2 cellular contexts compared by ENCODE assay signal in the genomic region with DNA sequence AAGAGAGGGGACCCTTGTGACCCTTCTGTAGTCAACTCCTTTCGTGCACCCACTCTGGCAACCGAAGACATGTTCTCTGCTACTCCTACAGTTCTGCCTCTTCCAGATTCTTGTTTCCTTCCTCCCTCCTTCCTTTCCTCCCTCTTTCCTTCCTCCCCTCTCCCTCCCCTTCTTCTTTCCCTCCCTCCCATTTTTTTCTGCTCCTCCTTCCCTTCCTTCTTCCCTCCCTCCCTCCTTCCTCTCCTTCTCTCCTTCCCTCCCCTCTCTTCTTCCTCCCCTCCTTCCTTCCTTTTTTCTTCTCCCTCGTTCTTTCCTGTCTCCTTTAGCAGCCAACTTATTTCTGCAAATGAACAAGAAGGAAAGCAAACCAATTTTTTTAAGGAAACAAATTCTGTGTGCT.
TF ChIP-seq lines count a peak whose summit lies in the region.

No MANE protein-coding gene starts in this region.

TF ChIP-seq in GM23338, 12 proteins besides CTCF, POLR2A, EP300 and RAD21:
- TF ChIP-seq, protein P1, sequence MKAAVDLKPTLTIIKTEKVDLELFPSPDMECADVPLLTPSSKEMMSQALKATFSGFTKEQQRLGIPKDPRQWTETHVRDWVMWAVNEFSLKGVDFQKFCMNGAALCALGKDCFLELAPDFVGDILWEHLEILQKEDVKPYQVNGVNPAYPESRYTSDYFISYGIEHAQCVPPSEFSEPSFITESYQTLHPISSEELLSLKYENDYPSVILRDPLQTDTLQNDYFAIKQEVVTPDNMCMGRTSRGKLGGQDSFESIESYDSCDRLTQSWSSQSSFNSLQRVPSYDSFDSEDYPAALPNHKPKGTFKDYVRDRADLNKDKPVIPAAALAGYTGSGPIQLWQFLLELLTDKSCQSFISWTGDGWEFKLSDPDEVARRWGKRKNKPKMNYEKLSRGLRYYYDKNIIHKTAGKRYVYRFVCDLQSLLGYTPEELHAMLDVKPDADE (IDR thresholded peaks at IDR 0.05), result no peak

TF ChIP-seq in H1, 55 proteins besides CTCF, POLR2A, EP300 and RAD21:
- TF ChIP-seq SAP30 (IDR thresholded peaks at IDR 0.05; ENCODE audit: insufficient read depth, insufficient replicate concordance, low read length), result no peak
- TF ChIP-seq BACH1 (IDR thresholded peaks at IDR 0.05; ENCODE audit: low read length), result no peak
- TF ChIP-seq CHD2 (IDR thresholded peaks at IDR 0.05; ENCODE audit: low read length), result no peak
- TF ChIP-seq RFX5 (IDR thresholded peaks at IDR 0.05; ENCODE audit: borderline replicate concordance, low read depth, low read length), result no peak
- TF ChIP-seq, protein P2, sequence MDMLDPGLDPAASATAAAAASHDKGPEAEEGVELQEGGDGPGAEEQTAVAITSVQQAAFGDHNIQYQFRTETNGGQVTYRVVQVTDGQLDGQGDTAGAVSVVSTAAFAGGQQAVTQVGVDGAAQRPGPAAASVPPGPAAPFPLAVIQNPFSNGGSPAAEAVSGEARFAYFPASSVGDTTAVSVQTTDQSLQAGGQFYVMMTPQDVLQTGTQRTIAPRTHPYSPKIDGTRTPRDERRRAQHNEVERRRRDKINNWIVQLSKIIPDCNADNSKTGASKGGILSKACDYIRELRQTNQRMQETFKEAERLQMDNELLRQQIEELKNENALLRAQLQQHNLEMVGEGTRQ (IDR thresholded peaks at IDR 0.05; ENCODE audit: low read length), result no peak
- TF ChIP-seq TBP (IDR thresholded peaks at IDR 0.05; ENCODE audit: low read depth, low read length), result no peak
- TF ChIP-seq NRF1 (IDR thresholded peaks at IDR 0.05; ENCODE audit: low read depth, low read length), result no peak
- no peak for TF ChIP-seq FOSL1 (IDR thresholded peaks at IDR 0.05; ENCODE audit: insufficient read depth, low read depth, low read length)
- TF ChIP-seq CTBP2 (IDR thresholded peaks at IDR 0.05; ENCODE audit: borderline replicate concordance, insufficient read depth, insufficient read length, low read length), result no peak
- no peak for TF ChIP-seq SUZ12 (IDR thresholded peaks at IDR 0.05; ENCODE audit: low read length)
- TF ChIP-seq BCL11A (IDR thresholded peaks at IDR 0.05; ENCODE audit: low read depth in 2 of 2, low read length in 2 of 2), result no peak
- TF ChIP-seq KDM1A (IDR thresholded peaks at IDR 0.05; ENCODE audit: borderline replicate concordance, low read length), result no peak
- TF ChIP-seq SRF (IDR thresholded peaks at IDR 0.05; ENCODE audit: low read depth, low read length), result no peak
- TF ChIP-seq, protein P3, sequence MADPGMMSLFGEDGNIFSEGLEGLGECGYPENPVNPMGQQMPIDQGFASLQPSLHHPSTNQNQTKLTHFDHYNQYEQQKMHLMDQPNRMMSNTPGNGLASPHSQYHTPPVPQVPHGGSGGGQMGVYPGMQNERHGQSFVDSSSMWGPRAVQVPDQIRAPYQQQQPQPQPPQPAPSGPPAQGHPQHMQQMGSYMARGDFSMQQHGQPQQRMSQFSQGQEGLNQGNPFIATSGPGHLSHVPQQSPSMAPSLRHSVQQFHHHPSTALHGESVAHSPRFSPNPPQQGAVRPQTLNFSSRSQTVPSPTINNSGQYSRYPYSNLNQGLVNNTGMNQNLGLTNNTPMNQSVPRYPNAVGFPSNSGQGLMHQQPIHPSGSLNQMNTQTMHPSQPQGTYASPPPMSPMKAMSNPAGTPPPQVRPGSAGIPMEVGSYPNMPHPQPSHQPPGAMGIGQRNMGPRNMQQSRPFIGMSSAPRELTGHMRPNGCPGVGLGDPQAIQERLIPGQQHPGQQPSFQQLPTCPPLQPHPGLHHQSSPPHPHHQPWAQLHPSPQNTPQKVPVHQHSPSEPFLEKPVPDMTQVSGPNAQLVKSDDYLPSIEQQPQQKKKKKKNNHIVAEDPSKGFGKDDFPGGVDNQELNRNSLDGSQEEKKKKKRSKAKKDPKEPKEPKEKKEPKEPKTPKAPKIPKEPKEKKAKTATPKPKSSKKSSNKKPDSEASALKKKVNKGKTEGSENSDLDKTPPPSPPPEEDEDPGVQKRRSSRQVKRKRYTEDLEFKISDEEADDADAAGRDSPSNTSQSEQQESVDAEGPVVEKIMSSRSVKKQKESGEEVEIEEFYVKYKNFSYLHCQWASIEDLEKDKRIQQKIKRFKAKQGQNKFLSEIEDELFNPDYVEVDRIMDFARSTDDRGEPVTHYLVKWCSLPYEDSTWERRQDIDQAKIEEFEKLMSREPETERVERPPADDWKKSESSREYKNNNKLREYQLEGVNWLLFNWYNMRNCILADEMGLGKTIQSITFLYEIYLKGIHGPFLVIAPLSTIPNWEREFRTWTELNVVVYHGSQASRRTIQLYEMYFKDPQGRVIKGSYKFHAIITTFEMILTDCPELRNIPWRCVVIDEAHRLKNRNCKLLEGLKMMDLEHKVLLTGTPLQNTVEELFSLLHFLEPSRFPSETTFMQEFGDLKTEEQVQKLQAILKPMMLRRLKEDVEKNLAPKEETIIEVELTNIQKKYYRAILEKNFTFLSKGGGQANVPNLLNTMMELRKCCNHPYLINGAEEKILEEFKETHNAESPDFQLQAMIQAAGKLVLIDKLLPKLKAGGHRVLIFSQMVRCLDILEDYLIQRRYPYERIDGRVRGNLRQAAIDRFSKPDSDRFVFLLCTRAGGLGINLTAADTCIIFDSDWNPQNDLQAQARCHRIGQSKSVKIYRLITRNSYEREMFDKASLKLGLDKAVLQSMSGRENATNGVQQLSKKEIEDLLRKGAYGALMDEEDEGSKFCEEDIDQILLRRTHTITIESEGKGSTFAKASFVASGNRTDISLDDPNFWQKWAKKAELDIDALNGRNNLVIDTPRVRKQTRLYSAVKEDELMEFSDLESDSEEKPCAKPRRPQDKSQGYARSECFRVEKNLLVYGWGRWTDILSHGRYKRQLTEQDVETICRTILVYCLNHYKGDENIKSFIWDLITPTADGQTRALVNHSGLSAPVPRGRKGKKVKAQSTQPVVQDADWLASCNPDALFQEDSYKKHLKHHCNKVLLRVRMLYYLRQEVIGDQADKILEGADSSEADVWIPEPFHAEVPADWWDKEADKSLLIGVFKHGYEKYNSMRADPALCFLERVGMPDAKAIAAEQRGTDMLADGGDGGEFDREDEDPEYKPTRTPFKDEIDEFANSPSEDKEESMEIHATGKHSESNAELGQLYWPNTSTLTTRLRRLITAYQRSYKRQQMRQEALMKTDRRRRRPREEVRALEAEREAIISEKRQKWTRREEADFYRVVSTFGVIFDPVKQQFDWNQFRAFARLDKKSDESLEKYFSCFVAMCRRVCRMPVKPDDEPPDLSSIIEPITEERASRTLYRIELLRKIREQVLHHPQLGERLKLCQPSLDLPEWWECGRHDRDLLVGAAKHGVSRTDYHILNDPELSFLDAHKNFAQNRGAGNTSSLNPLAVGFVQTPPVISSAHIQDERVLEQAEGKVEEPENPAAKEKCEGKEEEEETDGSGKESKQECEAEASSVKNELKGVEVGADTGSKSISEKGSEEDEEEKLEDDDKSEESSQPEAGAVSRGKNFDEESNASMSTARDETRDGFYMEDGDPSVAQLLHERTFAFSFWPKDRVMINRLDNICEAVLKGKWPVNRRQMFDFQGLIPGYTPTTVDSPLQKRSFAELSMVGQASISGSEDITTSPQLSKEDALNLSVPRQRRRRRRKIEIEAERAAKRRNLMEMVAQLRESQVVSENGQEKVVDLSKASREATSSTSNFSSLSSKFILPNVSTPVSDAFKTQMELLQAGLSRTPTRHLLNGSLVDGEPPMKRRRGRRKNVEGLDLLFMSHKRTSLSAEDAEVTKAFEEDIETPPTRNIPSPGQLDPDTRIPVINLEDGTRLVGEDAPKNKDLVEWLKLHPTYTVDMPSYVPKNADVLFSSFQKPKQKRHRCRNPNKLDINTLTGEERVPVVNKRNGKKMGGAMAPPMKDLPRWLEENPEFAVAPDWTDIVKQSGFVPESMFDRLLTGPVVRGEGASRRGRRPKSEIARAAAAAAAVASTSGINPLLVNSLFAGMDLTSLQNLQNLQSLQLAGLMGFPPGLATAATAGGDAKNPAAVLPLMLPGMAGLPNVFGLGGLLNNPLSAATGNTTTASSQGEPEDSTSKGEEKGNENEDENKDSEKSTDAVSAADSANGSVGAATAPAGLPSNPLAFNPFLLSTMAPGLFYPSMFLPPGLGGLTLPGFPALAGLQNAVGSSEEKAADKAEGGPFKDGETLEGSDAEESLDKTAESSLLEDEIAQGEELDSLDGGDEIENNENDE (IDR thresholded peaks at IDR 0.05; ENCODE audit: insufficient replicate concordance, low read length), result no peak
- no peak for TF ChIP-seq CEBPB (IDR thresholded peaks at IDR 0.05; ENCODE audit: low read depth, low read length)
- TF ChIP-seq SIN3A (conservative IDR thresholded peaks at IDR 0.05 in 1 of 2, IDR thresholded peaks at IDR 0.05 in 1 of 2; ENCODE audit: low read depth in 1 of 2, low read length in 2 of 2), result no peak
- TF ChIP-seq POLR2AphosphoS5 (IDR thresholded peaks at IDR 0.05; ENCODE audit: low read depth, low read length), result no peak
- TF ChIP-seq TAF7 (optimal IDR thresholded peaks at IDR 0.05; ENCODE audit: borderline replicate concordance, low read depth, low read length), result no peak
- TF ChIP-seq ASH2L (IDR thresholded peaks at IDR 0.05; ENCODE audit: low read length), result no peak
